In genomic region chr19:49592486-49593232, GRCh38 we compare ENCODE assay signal across 8 cellular contexts. TPM values are rescaled to one million over a fixed set of nuclear protein-coding genes. Genes with fewer than 3 reads are reported as not detected.
DNase-seq lines count a peak whose midpoint lies in the region; ATAC-seq, FAIRE-seq and TF ChIP-seq lines count a peak whose summit lies in the region.

No MANE protein-coding gene starts in this region.

- H4K91ac ChIP-seq in H1 (replicated peaks; ENCODE audit: insufficient read length, low read length), result peak overlapping the region; percentile 32

- peaks cover 0 to 6% of the 10 kb centered on the region in 2 experiments for H4K20me1 ChIP-seq in H1 (replicated peaks in 1 of 2; ENCODE audit: control insufficient read depth in 1 of 2, insufficient read depth in 2 of 2, low read length in 2 of 2)

- H3K27ac Mint-ChIP-seq in nephron, result peak overlapping the region; percentile 47 to 95 (median 85)

- H3K27ac ChIP-seq in SK-N-MC, result peak overlapping the region; percentile 81; the same call in 1 of the 2 replicates
- H3K27ac ChIP-seq in H1 (ENCODE audit: low read depth, low read length), result peak overlapping the region; percentile 56; the same call in 1 of the 2 replicates

- no peak overlapping the region for H2BK12ac ChIP-seq in H1 (ENCODE audit: low read depth, low read length)

- DNase-seq in stimulated activated naive CD4-positive, alpha-beta T cell (lab: John Stamatoyannopoulos, UW), result peak in 4 of 6 experiments; percentile 40 to 54 (median 50)
- no peak for DNase-seq in stimulated activated naive CD4-positive, alpha-beta T cell treated with Interleukin-2 at 50 U/mL for 16 hours (lab: John Stamatoyannopoulos, UW)
- DNase-seq in SK-N-MC (ENCODE audit: low read depth, low spot score), result no peak
- no peak for DNase-seq in H1 (ENCODE audit: low read depth in 1 of 2, low spot score in 2 of 2)
- no peak for DNase-seq in posterior vena cava (ENCODE audit: low spot score)

- H3K9ac ChIP-seq in SK-N-MC (ENCODE audit: insufficient read length) (peak overlapping the region; percentile 78), H1 (replicated peaks in 1 of 4; ENCODE audit: extremely low read depth in 1 of 4, low read depth in 3 of 4, low read length in 3 of 4) (peak overlapping the region; percentile 53 to 83 (median 74))

- peaks cover 4 to 31% of the 10 kb centered on the region in 2 experiments; a peak in 3 of 4 replicates for H3K79me2 ChIP-seq in H1 (ENCODE audit: control insufficient read depth in 1 of 2, insufficient read depth in 2 of 2, low read length in 2 of 2)

- H3K9me3 Mint-ChIP-seq in nephron, result no peaks in the 10 kb centered on the region

- peak overlapping the region; percentile 49 for H3K56ac ChIP-seq in H1 (replicated peaks; ENCODE audit: insufficient read length, low read depth, low read length)

- peaks cover 20% of the 10 kb centered on the region for H3K23me2 ChIP-seq in H1 (ENCODE audit: low read depth, low read length)

- CTCF ChIA-PET in H1 (lab: Charles Lee; ENCODE audit: partially characterized antibody), result interaction anchor here (1.0 kb wide), 1 partner anchor 11 kb away, joined by 3 read pairs; the partner anchor contains the start of gene PRRG2

- no peak for ATAC-seq in GM18517 (IDR thresholded peaks at IDR 0.05; ENCODE audit: unreplicated experiment)
- ATAC-seq in HG02885 (IDR thresholded peaks at IDR 0.05; ENCODE audit: poor library complexity, unreplicated experiment), result no peak

- H3K9me3 ChIP-seq in SK-N-MC (ENCODE audit: low read depth, low read length) (no peaks in the 10 kb centered on the region), H1 (ENCODE audit: insufficient read depth in 2 of 2, low read depth in 1 of 2, low read length in 1 of 2) (no peaks in the 10 kb centered on the region)

- H2BK15ac ChIP-seq in H1 (ENCODE audit: low read length), result peak overlapping the region; percentile 83; the same call in 1 of the 2 replicates

- peaks cover 4% of the 10 kb centered on the region for H3K27me3 Mint-ChIP-seq in nephron (ENCODE audit: low read depth)

- peak overlapping the region; percentile 82 for H4K5ac ChIP-seq in H1 (ENCODE audit: insufficient read length, low read depth, low read length)

- H3K4me3 ChIP-seq in SK-N-MC, result peak overlapping the region; percentile 100
- peak overlapping the region; percentile 95 to 100 (median 96) for H3K4me3 ChIP-seq in H1 (ENCODE audit: extremely low read depth in 1 of 4, insufficient read depth in 2 of 4, low read depth in 3 of 4, low read length in 4 of 4)

- no peak overlapping the region for H2BK120ac ChIP-seq in H1 (replicated peaks; ENCODE audit: low read depth, low read length)

- peak overlapping the region; percentile 72 for H3K18ac ChIP-seq in H1 (ENCODE audit: extremely low read depth, low read length)

- peaks cover 8% of the 10 kb centered on the region for H3K79me1 ChIP-seq in H1 (ENCODE audit: low read depth, low read length)

- no peak overlapping the region for H2AFZ ChIP-seq in H1 (ENCODE audit: low read length)

- peak overlapping the region; percentile 85 to 88 (median 88) for H3K4me3 Mint-ChIP-seq in nephron

- WGBS in H1 (ENCODE audit: extremely low coverage in 1 of 2, insufficient coverage in 1 of 2, insufficient read length in 1 of 2, insufficient replicate concordance in 2 of 2, low coverage in 1 of 2, low lambda C conversion rate in 2 of 2, missing lambda C conversion rate in 1 of 2), 2 experiments, result 1% methylated on average over 25 of the region's 28 CpGs; no CpG with 5 or more reads in 1 of the 2 experiments

- TF ChIP-seq CTCF in H1 (IDR thresholded peaks at IDR 0.05; ENCODE audit: control extremely low read depth in 1 of 3, insufficient read depth in 1 of 3, low read depth in 1 of 3, low read length in 3 of 3) (no peak), nephron (IDR thresholded peaks at IDR 0.05; ENCODE audit: unreplicated experiment in 3 of 3) (no peak)

- peaks cover 20% of the 10 kb centered on the region for H3K4me1 Mint-ChIP-seq in nephron

- peak overlapping the region; percentile 92 for H2BK5ac ChIP-seq in H1 (ENCODE audit: low read depth, low read length)

- FAIRE-seq in H1 (lab: Jason Lieb, UNC), result no peak

- H3K36me3 Mint-ChIP-seq in nephron (ENCODE audit: low read depth), result peaks cover 10% of the 10 kb centered on the region

- H3K4ac ChIP-seq in H1 (replicated peaks; ENCODE audit: insufficient read length, low read depth, low read length), result peak overlapping the region; percentile 51

- peak in 1 of 2 experiments; percentile 62; a peak in 2 of 3 replicates for TF ChIP-seq POLR2A in H1 (IDR thresholded peaks at IDR 0.05; ENCODE audit: control extremely low read depth in 1 of 2, low read depth in 2 of 2, low read length in 2 of 2)

- no peak overlapping the region for H2AK5ac ChIP-seq in H1 (ENCODE audit: low read depth, low read length)

- no peak for TF ChIP-seq EP300 in H1 (IDR thresholded peaks at IDR 0.05; ENCODE audit: borderline replicate concordance in 1 of 2, low read depth in 2 of 2, low read length in 2 of 2)

- H3K4me1 ChIP-seq in H1 (replicated peaks in 1 of 4; ENCODE audit: control insufficient read depth in 3 of 4, insufficient read depth in 4 of 4, low read length in 3 of 4), result peaks cover 3 to 9% (median 4%) of the 10 kb centered on the region in 4 experiments; a peak in 6 of 7 replicates

- H3K36me3 ChIP-seq in SK-N-MC (ENCODE audit: insufficient read depth, low read length), result peaks cover 36% of the 10 kb centered on the region
- H3K36me3 ChIP-seq in H1 (ENCODE audit: control insufficient read depth in 2 of 4, insufficient read depth in 4 of 4, low read length in 3 of 4), result peaks cover 12 to 38% (median 24%) of the 10 kb centered on the region in 4 experiments; a peak in 7 of 8 replicates

- TF ChIP-seq RAD21 in H1 (IDR thresholded peaks at IDR 0.05 in 1 of 2, conservative IDR thresholded peaks at IDR 0.05 in 1 of 2; ENCODE audit: low read depth in 2 of 2, low read length in 2 of 2), result no peak

- intact Hi-C loops in posterior vena cava (cut with DNase I), result loop anchor here (5.0 kb wide), 1 partner anchor 45 kb away; no protein-coding TSS in a partner anchor

- H3K14ac ChIP-seq in H1 (ENCODE audit: insufficient read length), result no peak overlapping the region

- no peak overlapping the region; the same call in 1 of the 2 replicates for H4K8ac ChIP-seq in H1 (ENCODE audit: extremely low read depth, insufficient read depth, low read length)

- H3K27me3 ChIP-seq in H1 (replicated peaks in 1 of 4; ENCODE audit: control insufficient read depth in 3 of 4, extremely low read depth in 1 of 4, insufficient read depth in 3 of 4, low read length in 3 of 4), result no peaks in the 10 kb centered on the region

- no peak overlapping the region for H3K23ac ChIP-seq in H1 (ENCODE audit: insufficient read length)

- peak overlapping the region; percentile 87 to 95 for H3K4me2 ChIP-seq in H1 (ENCODE audit: insufficient read depth in 1 of 2, low read depth in 2 of 2, low read length in 2 of 2)

- H2BK20ac ChIP-seq in H1 (ENCODE audit: low read length), result no peak overlapping the region

- POLR2A ChIA-PET in H1 (lab: Charles Lee; ENCODE audit: partially characterized antibody), result interaction anchor here (0.6 to 37.8 kb wide), 16 partner anchors 12 to 106 kb away, joined by 3 to 840 read pairs (median 4); partner anchors contain the start of genes NOSIP, PRMT1, PRRG2 and RPS11

RNA-seq across cellular contexts. Expression of gene PRR12, which starts 1.7 kb away (rescaled TPM):
- 59.4 and 63.8 TPM in 2 replicates for total RNA-seq in H1 (2021; fragmentation: NEBNext Ultra II Directional; extraction: Animal tissue kit (Norgen Biotek cat#: 25700))
- polyA plus RNA-seq in H1 (2011; rRNA removed), result 2.5 and 4.6 TPM in 2 replicates
- polyA plus RNA-seq in H1 (2011; cell fraction: cytosol; rRNA removed), result 1.9 TPM
- 11.4 TPM for polyA plus RNA-seq in H1 (2011; cell fraction: nucleus; rRNA removed)
- 25.7 to 40.3 TPM (median 34.3 TPM) in 4 replicates for polyA plus RNA-seq in H1 (2012, experiment 1 of 2)
- polyA plus RNA-seq in H1 (2012, experiment 2 of 2), result 22.2 TPM
- polyA plus RNA-seq in H1 (2013, experiment 1 of 2), result 23.0 TPM
- 21.2 TPM for polyA plus RNA-seq in H1 (2013, experiment 2 of 2)
- polyA minus RNA-seq in H1 (2011; rRNA and poly(A)+ RNA removed), result 2.5 and 2.8 TPM in 2 replicates
- polyA minus RNA-seq in H1 (2011; cell fraction: cytosol; rRNA and poly(A)+ RNA removed), result 15.9 TPM
- 10.8 TPM for polyA minus RNA-seq in H1 (2011; cell fraction: nucleus; rRNA and poly(A)+ RNA removed)
- total RNA-seq in posterior vena cava, result 10 to 100 TPM; 18.8 to 21.7 TPM

RNA-seq across cellular contexts. Expression of gene PRRG2, which starts 11.5 kb away (rescaled TPM):
- 4.1 and 5.7 TPM in 2 replicates for total RNA-seq in H1 (2021; fragmentation: NEBNext Ultra II Directional; extraction: Animal tissue kit (Norgen Biotek cat#: 25700))
- 5.6 and 6.3 TPM in 2 replicates for polyA plus RNA-seq in H1 (2011; rRNA removed)
- polyA plus RNA-seq in H1 (2011; cell fraction: cytosol; rRNA removed), result 6.0 TPM
- polyA plus RNA-seq in H1 (2011; cell fraction: nucleus; rRNA removed), result 6.0 TPM
- 3.9 to 5.8 TPM (median 4.4 TPM) in 4 replicates for polyA plus RNA-seq in H1 (2012, experiment 1 of 2)
- polyA plus RNA-seq in H1 (2012, experiment 2 of 2), result 6.8 TPM
- polyA plus RNA-seq in H1 (2013, experiment 1 of 2), result 6.7 TPM
- polyA plus RNA-seq in H1 (2013, experiment 2 of 2), result 8.3 TPM
- polyA minus RNA-seq in H1 (2011; rRNA and poly(A)+ RNA removed), result 2.1 and 3.6 TPM in 2 replicates
- polyA minus RNA-seq in H1 (2011; cell fraction: cytosol; rRNA and poly(A)+ RNA removed), result 1.9 TPM
- polyA minus RNA-seq in H1 (2011; cell fraction: nucleus; rRNA and poly(A)+ RNA removed), result 6.6 TPM
- under 1 TPM; 0.46 to 0.52 TPM for total RNA-seq in posterior vena cava

RNA-seq across cellular contexts. Expression of gene NOSIP, which starts 12.3 kb away (rescaled TPM):
- total RNA-seq in H1 (2021; fragmentation: NEBNext Ultra II Directional; extraction: Animal tissue kit (Norgen Biotek cat#: 25700)), result 85.1 and 93.8 TPM in 2 replicates
- 192 and 254 TPM in 2 replicates for polyA plus RNA-seq in H1 (2011; rRNA removed)
- 176 TPM for polyA plus RNA-seq in H1 (2011; cell fraction: cytosol; rRNA removed)
- 194 TPM for polyA plus RNA-seq in H1 (2011; cell fraction: nucleus; rRNA removed)
- 110 to 131 TPM (median 125 TPM) in 4 replicates for polyA plus RNA-seq in H1 (2012, experiment 1 of 2)
- 159 TPM for polyA plus RNA-seq in H1 (2012, experiment 2 of 2)
- 52.7 TPM for polyA plus RNA-seq in H1 (2013, experiment 1 of 2)
- 50.1 TPM for polyA plus RNA-seq in H1 (2013, experiment 2 of 2)
- polyA minus RNA-seq in H1 (2011; rRNA and poly(A)+ RNA removed), result 67.6 and 81.3 TPM in 2 replicates
- polyA minus RNA-seq in H1 (2011; cell fraction: cytosol; rRNA and poly(A)+ RNA removed), result 69.6 TPM
- 59.9 TPM for polyA minus RNA-seq in H1 (2011; cell fraction: nucleus; rRNA and poly(A)+ RNA removed)
- total RNA-seq in posterior vena cava, result 10 to 100 TPM; 35.8 to 36.0 TPM

RNA-seq across cellular contexts. Expression of gene RRAS, which starts 47.3 kb away (rescaled TPM):
- 16.9 and 17.7 TPM in 2 replicates for total RNA-seq in H1 (2021; fragmentation: NEBNext Ultra II Directional; extraction: Animal tissue kit (Norgen Biotek cat#: 25700))
- polyA plus RNA-seq in H1 (2011; rRNA removed), result 49.1 and 62.9 TPM in 2 replicates
- polyA plus RNA-seq in H1 (2011; cell fraction: cytosol; rRNA removed), result 44.6 TPM
- polyA plus RNA-seq in H1 (2011; cell fraction: nucleus; rRNA removed), result 35.8 TPM
- 14.2 to 33.1 TPM (median 28.7 TPM) in 4 replicates for polyA plus RNA-seq in H1 (2012, experiment 1 of 2)
- 26.7 TPM for polyA plus RNA-seq in H1 (2012, experiment 2 of 2)
- polyA plus RNA-seq in H1 (2013, experiment 1 of 2), result 18.4 TPM
- polyA plus RNA-seq in H1 (2013, experiment 2 of 2), result 18.6 TPM
- polyA minus RNA-seq in H1 (2011; rRNA and poly(A)+ RNA removed), result 6.4 and 6.8 TPM in 2 replicates
- polyA minus RNA-seq in H1 (2011; cell fraction: cytosol; rRNA and poly(A)+ RNA removed), result 7.9 TPM
- polyA minus RNA-seq in H1 (2011; cell fraction: nucleus; rRNA and poly(A)+ RNA removed), result 4.9 TPM
- 100 to 1,000 TPM; 124 to 173 TPM for total RNA-seq in posterior vena cava

RNA-seq across cellular contexts. Expression of gene SCAF1, which starts 49.4 kb away (rescaled TPM):
- 81.7 and 93.3 TPM in 2 replicates for total RNA-seq in H1 (2021; fragmentation: NEBNext Ultra II Directional; extraction: Animal tissue kit (Norgen Biotek cat#: 25700))
- polyA plus RNA-seq in H1 (2011; rRNA removed), result 9.7 and 21.4 TPM in 2 replicates
- 9.9 TPM for polyA plus RNA-seq in H1 (2011; cell fraction: cytosol; rRNA removed)
- 29.6 TPM for polyA plus RNA-seq in H1 (2011; cell fraction: nucleus; rRNA removed)
- polyA plus RNA-seq in H1 (2012, experiment 1 of 2), result 44.1 to 59.6 TPM (median 55.2 TPM) in 4 replicates
- polyA plus RNA-seq in H1 (2012, experiment 2 of 2), result 56.4 TPM
- polyA plus RNA-seq in H1 (2013, experiment 1 of 2), result 42.7 TPM
- polyA plus RNA-seq in H1 (2013, experiment 2 of 2), result 41.6 TPM
- polyA minus RNA-seq in H1 (2011; rRNA and poly(A)+ RNA removed), result 3.7 and 4.7 TPM in 2 replicates
- polyA minus RNA-seq in H1 (2011; cell fraction: cytosol; rRNA and poly(A)+ RNA removed), result 13.0 TPM
- polyA minus RNA-seq in H1 (2011; cell fraction: nucleus; rRNA and poly(A)+ RNA removed), result 9.2 TPM
- 10 to 100 TPM; 43.5 to 55.1 TPM for total RNA-seq in posterior vena cava

Comparison
In these comparisons a context has a peak if more than half of its experiments do, and no peak if none do; other contexts are left out.
1. DNase-seq: peak in stimulated activated naive CD4-positive, alpha-beta T cell (4 of 6); none in stimulated activated naive CD4-positive, alpha-beta T cell treated with Interleukin-2 at 50 U/mL for 16 hours (single experiment), SK-N-MC (single experiment), H1 (0 of 2) and posterior vena cava (single experiment).